Comparison of ENCODE assay signal across 8 cellular contexts in the genomic region with DNA sequence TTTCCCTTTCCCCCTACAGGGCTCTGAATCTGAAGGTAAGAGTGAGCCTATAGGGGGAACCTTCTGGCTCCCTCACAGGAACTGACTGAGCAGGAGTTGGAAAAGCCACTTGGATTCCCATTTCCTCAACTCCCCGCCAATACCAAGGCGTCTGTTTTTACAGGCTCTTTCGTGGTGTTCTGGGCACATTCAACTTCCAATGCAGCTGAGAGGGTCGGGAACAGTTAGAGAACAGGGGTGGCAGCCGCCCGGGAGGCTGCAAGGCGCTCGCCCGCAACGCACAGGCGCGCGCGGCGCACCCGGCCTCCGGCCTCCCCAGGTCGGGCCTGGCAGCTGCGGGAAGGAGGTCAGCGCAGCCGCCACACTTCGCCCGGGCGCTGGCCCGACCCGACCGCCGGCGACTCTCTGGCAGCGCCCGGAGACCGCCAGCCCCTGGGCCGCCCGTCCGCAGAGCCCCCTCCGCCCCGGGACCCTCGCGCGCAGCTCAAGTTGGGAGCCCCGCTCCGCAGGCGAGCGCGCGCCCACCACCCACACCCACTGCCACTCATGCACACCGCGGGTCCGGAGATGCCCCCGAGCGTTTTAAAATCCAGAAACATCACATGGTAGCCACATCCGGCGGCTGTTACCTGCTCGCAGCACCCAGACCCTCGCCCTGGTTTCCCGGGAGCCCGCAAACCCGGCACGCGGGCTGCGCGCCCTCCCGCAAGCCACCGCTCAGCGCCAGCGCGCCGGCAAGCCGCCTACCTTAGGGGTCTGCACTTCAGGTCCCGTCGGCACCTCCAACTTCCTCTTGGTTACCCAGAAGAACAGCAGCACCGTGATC. TPM values are rescaled to one million over a fixed set of nuclear protein-coding genes. Genes with fewer than 3 reads are reported as not detected.
DNase-seq lines count a peak whose midpoint lies in the region; ATAC-seq and TF ChIP-seq lines count a peak whose summit lies in the region.

No MANE protein-coding gene starts in this region.

- no peak overlapping the region for H4K5ac ChIP-seq in H9 (ENCODE audit: insufficient read length, low read depth, low read length)

- H3K4me1 ChIP-seq in H9 (ENCODE audit: insufficient read depth, low read length) = no peaks in the 10 kb centered on the region; the same call in 1 of the 2 replicates
- H3K4me1 ChIP-seq in hepatocyte (ENCODE audit: insufficient read depth) = peaks cover 4% of the 10 kb centered on the region

- no peak overlapping the region for H3K9ac ChIP-seq in H9 (ENCODE audit: extremely low read depth, insufficient read length, low read length)

- no peak overlapping the region for H2BK15ac ChIP-seq in H9 (ENCODE audit: low read depth, low read length)

- H3K79me1 ChIP-seq in H9 (ENCODE audit: insufficient read depth, low read depth, low read length, poor library complexity, severe bottlenecking) = no peaks in the 10 kb centered on the region

- no peak overlapping the region for H3K56ac ChIP-seq in H9 (ENCODE audit: insufficient read length, low read depth, low read length)

- no peak overlapping the region for H2AFZ ChIP-seq in H9 (ENCODE audit: low read length)
- H2AFZ ChIP-seq in hepatocyte = peak overlapping the region; percentile 91

- peak overlapping the region; percentile 39 for H3K4me2 ChIP-seq in H9 (ENCODE audit: insufficient read depth, insufficient read length, low read length)
- H3K4me2 ChIP-seq in hepatocyte = peak overlapping the region; percentile 99

- no peaks in the 10 kb centered on the region for H3K9me2 ChIP-seq in hepatocyte (replicated peaks; ENCODE audit: insufficient read depth)

- H3K9me3 Mint-ChIP-seq in H9 = 0 out of 5 replicates have a peak, but pooled peaks cover 0 to 6% of the 10 kb centered on the region in 2 experiments

- no peak overlapping the region for H4K8ac ChIP-seq in H9 (replicated peaks; ENCODE audit: insufficient read length, low read depth, low read length)

- no peak overlapping the region for H2BK120ac ChIP-seq in H9 (ENCODE audit: low read depth, low read length, poor library complexity, severe bottlenecking)

- ATAC-seq in HG03521 (IDR thresholded peaks at IDR 0.05; ENCODE audit: unreplicated experiment) = no peak

- H3K27ac Mint-ChIP-seq in H9 = peak overlapping the region in 1 of 3 experiments; percentile 65; a peak in 1 of 7 replicates

- no peak overlapping the region for H2AK5ac ChIP-seq in H9 (ENCODE audit: insufficient read length, low read length)

- no peak overlapping the region for H3K4ac ChIP-seq in H9 (ENCODE audit: low read depth, low read length)

- H3K9me3 ChIP-seq in H9 (ENCODE audit: control insufficient read depth, low read depth, low read length) (no peaks in the 10 kb centered on the region), hepatocyte (ENCODE audit: low read depth) (no peaks in the 10 kb centered on the region)

- H3K27ac ChIP-seq in H9 (ENCODE audit: insufficient read length, low read depth, low read length) (no peak overlapping the region), hepatocyte (no peak overlapping the region), skin epidermis (peak overlapping the region in 1 of 21 experiments; percentile 21)

- no peak overlapping the region for H3K14ac ChIP-seq in H9 (ENCODE audit: insufficient read depth, low read length)

- no CpG with 5 or more reads among the region's 72 CpGs for WGBS in H9 (ENCODE audit: extremely low coverage, insufficient read length, low lambda C conversion rate)
- 1% methylated on average over 65 of the region's 72 CpGs for WGBS in hepatocyte (ENCODE audit: low lambda C conversion rate, missing lambda C conversion rate)

- no peak overlapping the region for H2BK20ac ChIP-seq in H9 (ENCODE audit: low read depth, low read length, poor library complexity, severe bottlenecking)

- DNase-seq in AG10803 (ENCODE audit: low read depth) = no peak
- DNase-seq in H9 = peak; percentile 54
- peak; percentile 21 to 36 for DNase-seq in activated T-cell treated with anti-CD3 and anti-CD28 coated beads, Interleukin-2, amount 50 U/mL, for 48 hours
- peak; percentile 15 for DNase-seq in hepatocyte (ENCODE audit: low spot score)
- DNase-seq in NCI-H748 treated with DMSO at 0.1 percent for 48 hours (lab: John Stamatoyannopoulos, UW) = no peak
- no peak for DNase-seq in activated CD4-positive, CD25-positive, alpha-beta regulatory T cell treated with anti-CD3 and anti-CD28 coated beads, Interleukin-2, amount 50 U/mL, for 72 hours

- H3K23ac ChIP-seq in H9 (ENCODE audit: insufficient read length, low read depth, low read length) = no peak overlapping the region

- TF ChIP-seq CTCF in AG10803 (conservative IDR thresholded peaks at IDR 0.05; ENCODE audit: low read length) (no peak), H9 (conservative IDR thresholded peaks at IDR 0.05) (no peak; the same call in 2 of the 3 replicates), hepatocyte (IDR thresholded peaks at IDR 0.05; ENCODE audit: poor library complexity) (peak; percentile 4)

- no peak overlapping the region for H3K18ac ChIP-seq in H9 (ENCODE audit: insufficient read length, low read depth, low read length)

- peaks cover 20% of the 10 kb centered on the region; the same call in 1 of the 2 replicates for H3K27me3 ChIP-seq in H9 (ENCODE audit: insufficient read depth, low read length)
- peaks cover 86% of the 10 kb centered on the region for H3K27me3 ChIP-seq in hepatocyte

- H3K79me2 ChIP-seq in H9 (ENCODE audit: insufficient read depth, low read length) (no peaks in the 10 kb centered on the region), hepatocyte (no peaks in the 10 kb centered on the region)

- no peak overlapping the region for H3T11ph ChIP-seq in H9 (ENCODE audit: low read length)

- H3K23me2 ChIP-seq in H9 (ENCODE audit: insufficient read length, low read depth, low read length, poor library complexity, severe bottlenecking) = peaks cover 10% of the 10 kb centered on the region

- H2BK5ac ChIP-seq in H9 (ENCODE audit: insufficient read length, low read length) = no peak overlapping the region

- no peak overlapping the region for H4K91ac ChIP-seq in H9 (ENCODE audit: insufficient read length, low read depth, low read length)

- H3K36me3 ChIP-seq in hepatocyte (replicated peaks; ENCODE audit: insufficient read depth, low read depth) = no peaks in the 10 kb centered on the region

- H2BK12ac ChIP-seq in H9 (ENCODE audit: insufficient read length, low read depth, low read length) = no peak overlapping the region

- H4K20me1 ChIP-seq in H9 (ENCODE audit: control insufficient read depth, insufficient read depth, insufficient read length) (no peaks in the 10 kb centered on the region), hepatocyte (ENCODE audit: insufficient read depth, poor library complexity, severe bottlenecking) (no peaks in the 10 kb centered on the region)

- peaks cover 82% of the 10 kb centered on the region for H3K27me3 Mint-ChIP-seq in H9 (ENCODE audit: low read depth)

- peaks cover 29 to 42% of the 10 kb centered on the region in 2 experiments for H3K4me1 Mint-ChIP-seq in H9

- peak overlapping the region; percentile 52 for H3K4me3 ChIP-seq in AG10803 (ENCODE audit: low read length)
- H3K4me3 ChIP-seq in hepatocyte = peak overlapping the region; percentile 49
- H3K4me3 ChIP-seq in skin epidermis = peak overlapping the region; percentile 42 to 53 (median 50)

- H3K4me3 Mint-ChIP-seq in H9 = peak overlapping the region; percentile 65 to 86

- H3K36me3 Mint-ChIP-seq in H9 (ENCODE audit: insufficient read depth in 1 of 3, low read depth in 3 of 3) = no peaks in the 10 kb centered on the region

RNA-seq across cellular contexts. Expression of a gene that starts 0.8 kb away (rescaled TPM):
- total RNA-seq in H9 (2021) (2.4 and 2.7 TPM in 2 replicates), hepatocyte (1.4 and 2.2 TPM in 2 replicates)
- 2.9 and 10.4 TPM in 2 replicates for polyA plus RNA-seq in hepatocyte

Comparison
In these comparisons a context has a peak if more than half of its experiments do, and no peak if none do; other contexts are left out.
1. DNase-seq: peak in H9 (single experiment), activated T-cell treated with anti-CD3 and anti-CD28 coated beads, Interleukin-2, amount 50 U/mL, for 48 hours (2 of 2) and hepatocyte (single experiment); none in AG10803 (single experiment), NCI-H748 treated with DMSO at 0.1 percent for 48 hours (single experiment) and activated CD4-positive, CD25-positive, alpha-beta regulatory T cell treated with anti-CD3 and anti-CD28 coated beads, Interleukin-2, amount 50 U/mL, for 72 hours (single experiment).
2. Peak in every context shown above with its lines, with median percentiles within 50 percentile points of each other: H3K4me3 ChIP-seq.